ENCODE assay signal across 17 cellular contexts in genomic region chr19:18669524-18669817, GRCh38. TPM values are rescaled to one million over a fixed set of nuclear protein-coding genes. Genes with fewer than 3 reads are reported as not detected.
A peak's percentile ranks its signal among the peaks of the same experiment; 100 is the strongest.
DNase-seq lines count a peak whose midpoint lies in the region; ATAC-seq and TF ChIP-seq lines count a peak whose summit lies in the region.
"Had no signal": no experiment of that assay in that cellular context is flagged by ENCODE, and none has a peak within 500 bp of the region (broad histone marks: within the 10 kb centered on the region; RNA-seq: fewer than 3 reads in every experiment).

No MANE protein-coding gene starts in this region.

- intact Hi-C loops in activated CD4-positive, alpha-beta memory T cell treated with anti-CD3 and anti-CD28 coated beads for 36 hours (cut with micrococcal nuclease), result no loop called here

- H3K4me1 Mint-ChIP-seq in activated CD4-positive, alpha-beta memory T cell treated with anti-CD3 and anti-CD28 coated beads for 36 hours (ENCODE audit: low read depth), result no peaks in the 10 kb centered on the region

- WGBS in smooth muscle cell (ENCODE audit: low lambda C conversion rate), result 50% methylated on average over 12 of the region's 12 CpGs

- no peak overlapping the region for H2AFZ ChIP-seq in smooth muscle cell (ENCODE audit: low read depth)

- no peaks in the 10 kb centered on the region for H3K27me3 ChIP-seq in smooth muscle cell (ENCODE audit: low read depth)
- H3K27me3 ChIP-seq: SJSA1 had no signal

- H3K27ac Mint-ChIP-seq in activated CD4-positive, alpha-beta memory T cell treated with anti-CD3 and anti-CD28 coated beads for 36 hours, result no peak overlapping the region

- no peak overlapping the region for H3K4me3 ChIP-seq in astrocyte of the cerebellum (ENCODE audit: low read depth, low read length)
- H3K4me3 ChIP-seq in fibroblast of mammary gland (ENCODE audit: control insufficient read depth, low read depth, low read length), result no peak overlapping the region
- H3K4me3 ChIP-seq in smooth muscle cell, result no peak overlapping the region
- H3K4me3 ChIP-seq: SJSA1 had no signal

- H3K4me3 Mint-ChIP-seq in activated CD4-positive, alpha-beta memory T cell treated with anti-CD3 and anti-CD28 coated beads for 36 hours, result no peak overlapping the region

- CTCF ChIA-PET in activated CD4-positive, alpha-beta memory T cell treated with anti-CD3 and anti-CD28 coated beads for 36 hours (lab: Charles Lee), result no interaction called here

- H4K20me1 ChIP-seq in smooth muscle cell (ENCODE audit: low read depth), result peaks cover 7% of the 10 kb centered on the region

- DNase-seq in EH (ENCODE audit: low read depth) (peak; percentile 50), astrocyte of the cerebellum (ENCODE audit: low read depth) (peak; percentile 23), fibroblast of mammary gland (ENCODE audit: low read depth) (peak; percentile 34), smooth muscle cell (lab: John Stamatoyannopoulos, UW; ENCODE audit: unreplicated experiment) (no peak), NCI-H510A treated with DMSO at 0.1 percent for 48 hours (lab: John Stamatoyannopoulos, UW) (no peak), LoVo (ENCODE audit: low spot score) (no peak)
- DNase-seq in activated CD4-positive, alpha-beta memory T cell treated with anti-CD3 and anti-CD28 coated beads for 36 hours, result no peak
- DNase-seq: DMS53, GOT3, KBM-7, NCI-H1417 treated with DMSO at 0.1 percent for 48 hours, NCI-H1930, NCI-H2171, NCI-H446, NCI-H748 treated with DMSO at 0.1 percent for 48 hours had no signal

- H3K27me3 Mint-ChIP-seq in activated CD4-positive, alpha-beta memory T cell treated with anti-CD3 and anti-CD28 coated beads for 36 hours, result no peaks in the 10 kb centered on the region

- H3K79me2 ChIP-seq in smooth muscle cell (ENCODE audit: low read depth), result no peaks in the 10 kb centered on the region

- H3K27ac ChIP-seq in smooth muscle cell (ENCODE audit: low read depth), result no peak overlapping the region
- H3K27ac ChIP-seq: SJSA1 had no signal

- in situ Hi-C loops in astrocyte of the cerebellum (cut with HindIII; ENCODE audit: low sequenced_read_pairs), result no loop called here

- H3K36me3 Mint-ChIP-seq in activated CD4-positive, alpha-beta memory T cell treated with anti-CD3 and anti-CD28 coated beads for 36 hours, result peaks cover 7% of the 10 kb centered on the region

- no peaks in the 10 kb centered on the region for H3K9me3 Mint-ChIP-seq in activated CD4-positive, alpha-beta memory T cell treated with anti-CD3 and anti-CD28 coated beads for 36 hours

- H3K4me1 ChIP-seq in smooth muscle cell (ENCODE audit: low read depth), result no peaks in the 10 kb centered on the region

- POLR2A ChIA-PET in activated CD4-positive, alpha-beta memory T cell treated with anti-CD3 and anti-CD28 coated beads for 36 hours (lab: Charles Lee), result no interaction called here

- H3K9me3 ChIP-seq in smooth muscle cell (replicated peaks; ENCODE audit: low read depth), result no peaks in the 10 kb centered on the region
- H3K9me3 ChIP-seq: SJSA1 had no signal

- H3K4me2 ChIP-seq in smooth muscle cell, result peak overlapping the region; percentile 61

- no peak for TF ChIP-seq CTCF in astrocyte of the cerebellum (IDR thresholded peaks at IDR 0.05; ENCODE audit: low read depth, low read length, missing control alignments)
- TF ChIP-seq CTCF in fibroblast of mammary gland (conservative IDR thresholded peaks at IDR 0.05; ENCODE audit: control insufficient read depth, insufficient read depth, low read depth, low read length), result no peak
- TF ChIP-seq CTCF in smooth muscle cell (IDR thresholded peaks at IDR 0.05; ENCODE audit: borderline replicate concordance, insufficient read depth, poor library complexity, severe bottlenecking), result no peak

- H3F3A ChIP-seq in smooth muscle cell (ENCODE audit: low read depth), result no peaks in the 10 kb centered on the region

- no peak overlapping the region for H3K9ac ChIP-seq in smooth muscle cell (ENCODE audit: low read depth)

- H3K36me3 ChIP-seq in smooth muscle cell (ENCODE audit: low read depth), result no peaks in the 10 kb centered on the region

- no peak for ATAC-seq in GM21390 (IDR thresholded peaks at IDR 0.05; ENCODE audit: unreplicated experiment)

RNA-seq across cellular contexts. Expression of gene CRTC1, which starts 14.0 kb away (rescaled TPM):
- 1.0 and 1.6 TPM in 2 replicates for total RNA-seq in smooth muscle cell
- 3.1 and 3.5 TPM in 2 replicates for polyA plus RNA-seq in smooth muscle cell
- 1 to 10 TPM; 5.6 to 6.3 TPM for total RNA-seq in activated CD4-positive, alpha-beta memory T cell treated with anti-CD3 and anti-CD28 coated beads for 36 hours

RNA-seq across cellular contexts. Expression of gene KLHL26, which starts 32.6 kb away (rescaled TPM):
- total RNA-seq in smooth muscle cell, result 3.9 and 5.6 TPM in 2 replicates
- polyA plus RNA-seq in smooth muscle cell, result 7.6 and 8.7 TPM in 2 replicates
- total RNA-seq in activated CD4-positive, alpha-beta memory T cell treated with anti-CD3 and anti-CD28 coated beads for 36 hours, result 10 to 100 TPM; 10.7 to 11.0 TPM

RNA-seq across cellular contexts. Expression of gene TMEM59L, which starts 56.8 kb away (rescaled TPM):
- 4.4 and 5.0 TPM in 2 replicates for total RNA-seq in smooth muscle cell
- polyA plus RNA-seq in smooth muscle cell, result 31.7 and 42.0 TPM in 2 replicates
- total RNA-seq in activated CD4-positive, alpha-beta memory T cell treated with anti-CD3 and anti-CD28 coated beads for 36 hours, result under 1 TPM; 0.24 to 0.40 TPM
- total RNA-seq: SJSA1 had no signal

Comparison
In these comparisons a context has a peak if more than half of its experiments do, and no peak if none do; other contexts are left out.
1. DNase-seq: peak in EH (single experiment), astrocyte of the cerebellum (single experiment) and fibroblast of mammary gland (single experiment); none in smooth muscle cell (single experiment), NCI-H510A treated with DMSO at 0.1 percent for 48 hours (single experiment), LoVo (single experiment) and activated CD4-positive, alpha-beta memory T cell treated with anti-CD3 and anti-CD28 coated beads for 36 hours (single experiment).